ENCODE assay signal across 1 cellular context in genomic region chr19:3185482-3186376, GRCh38.
TF ChIP-seq lines count a peak whose summit lies in the region.

NCLN (plus strand) TSS chr19:3185930; CDS start chr19:3186031, 101 bp downstream.

TF ChIP-seq in HepG2, 621 proteins besides CTCF, POLR2A, EP300 and RAD21 (continued from another document and continues in another):
- TF ChIP-seq HIC2 (CRISPR knock-in tag; IDR thresholded peaks at IDR 0.05; ENCODE audit: low read depth), result no peak
- no peak for TF ChIP-seq MBD4 (IDR thresholded peaks at IDR 0.05; ENCODE audit: borderline replicate concordance, low read length)
- TF ChIP-seq ZNF501 (CRISPR knock-in tag; IDR thresholded peaks at IDR 0.05), result 0 out of 2 replicates have a peak, but pooled peaks have one; percentile 46
- TF ChIP-seq KLF11 (CRISPR knock-in tag; IDR thresholded peaks at IDR 0.05), result no peak
- TF ChIP-seq TRAFD1 (CRISPR knock-in tag; IDR thresholded peaks at IDR 0.05; ENCODE audit: borderline replicate concordance), result no peak
- TF ChIP-seq KLF12 (CRISPR knock-in tag; IDR thresholded peaks at IDR 0.05; ENCODE audit: borderline replicate concordance), result peak; percentile 26; the same call in 1 of the 2 replicates
- TF ChIP-seq AHDC1 (CRISPR knock-in tag; IDR thresholded peaks at IDR 0.05; ENCODE audit: borderline replicate concordance), result no peak
- TF ChIP-seq ZSCAN29 (CRISPR knock-in tag; conservative IDR thresholded peaks at IDR 0.05), result no peak
- no peak for TF ChIP-seq DPF2 (CRISPR knock-in tag; IDR thresholded peaks at IDR 0.05; ENCODE audit: borderline replicate concordance, low read depth)
- TF ChIP-seq CENPX (CRISPR knock-in tag; IDR thresholded peaks at IDR 0.05), result no peak
- TF ChIP-seq IRF2 (CRISPR knock-in tag; IDR thresholded peaks at IDR 0.05), result peak; percentile 96
- peak; percentile 25; the same call in 1 of the 2 replicates for TF ChIP-seq PITX1 (CRISPR knock-in tag; IDR thresholded peaks at IDR 0.05)
- peak; percentile 39; the same call in 1 of the 2 replicates for TF ChIP-seq ZMYM4 (CRISPR knock-in tag; IDR thresholded peaks at IDR 0.05)
- no peak for TF ChIP-seq HDAC2 (CRISPR knock-in tag; IDR thresholded peaks at IDR 0.05)
- no peak for TF ChIP-seq ZNF713 (CRISPR knock-in tag; IDR thresholded peaks at IDR 0.05)
- TF ChIP-seq ZNF576 (CRISPR knock-in tag; IDR thresholded peaks at IDR 0.05), result no peak
- no peak for TF ChIP-seq NCOA2 (CRISPR knock-in tag; IDR thresholded peaks at IDR 0.05)
- 0 out of 2 replicates have a peak, but pooled peaks have one; percentile 48 for TF ChIP-seq ZBTB34 (CRISPR knock-in tag; IDR thresholded peaks at IDR 0.05)
- no peak for TF ChIP-seq ZNF646 (CRISPR knock-in tag; IDR thresholded peaks at IDR 0.05)
- no peak for TF ChIP-seq LRRFIP1 (CRISPR knock-in tag; conservative IDR thresholded peaks at IDR 0.05)
- TF ChIP-seq ZNF567 (CRISPR knock-in tag; IDR thresholded peaks at IDR 0.05; ENCODE audit: borderline replicate concordance), result no peak
- TF ChIP-seq LCORL (IDR thresholded peaks at IDR 0.05), result no peak
- peak; percentile 21; the same call in 1 of the 2 replicates for TF ChIP-seq LCORL (CRISPR knock-in tag; IDR thresholded peaks at IDR 0.05)
- TF ChIP-seq ZFY (CRISPR knock-in tag; IDR thresholded peaks at IDR 0.05), result peak; percentile 76; the same call in 1 of the 2 replicates
- TF ChIP-seq ZNF350 (CRISPR knock-in tag; IDR thresholded peaks at IDR 0.05; ENCODE audit: borderline replicate concordance, low read depth), result no peak
- no peak for TF ChIP-seq SNRNP70 (IDR thresholded peaks at IDR 0.05; ENCODE audit: low read depth, low read length)
- peak; percentile 42; the same call in 1 of the 2 replicates for TF ChIP-seq ZFP91 (CRISPR knock-in tag; IDR thresholded peaks at IDR 0.05; ENCODE audit: borderline replicate concordance)
- TF ChIP-seq ZNF660 (CRISPR knock-in tag; IDR thresholded peaks at IDR 0.05; ENCODE audit: borderline replicate concordance, low read depth), result no peak
- TF ChIP-seq CHD4 (IDR thresholded peaks at IDR 0.05; ENCODE audit: borderline replicate concordance, low read length), result no peak; the same call in 1 of the 2 replicates
- TF ChIP-seq REL (CRISPR knock-in tag; conservative IDR thresholded peaks at IDR 0.05), result no peak
- TF ChIP-seq E2F2 (CRISPR knock-in tag; IDR thresholded peaks at IDR 0.05; ENCODE audit: borderline replicate concordance), result no peak
- TF ChIP-seq HNRNPUL1 (IDR thresholded peaks at IDR 0.05; ENCODE audit: low read depth, low read length), result no peak
- TF ChIP-seq ZBTB7A (CRISPR knock-in tag; IDR thresholded peaks at IDR 0.05), result no peak
- no peak for TF ChIP-seq ISL2 (CRISPR knock-in tag; IDR thresholded peaks at IDR 0.05)
- no peak for TF ChIP-seq HMG20B (CRISPR knock-in tag; conservative IDR thresholded peaks at IDR 0.05)
- TF ChIP-seq ZNF543 (CRISPR knock-in tag; IDR thresholded peaks at IDR 0.05), result 0 out of 2 replicates have a peak, but pooled peaks have one; percentile 36
